Comparison of ENCODE assay signal across 16 cellular contexts in the genomic region with DNA sequence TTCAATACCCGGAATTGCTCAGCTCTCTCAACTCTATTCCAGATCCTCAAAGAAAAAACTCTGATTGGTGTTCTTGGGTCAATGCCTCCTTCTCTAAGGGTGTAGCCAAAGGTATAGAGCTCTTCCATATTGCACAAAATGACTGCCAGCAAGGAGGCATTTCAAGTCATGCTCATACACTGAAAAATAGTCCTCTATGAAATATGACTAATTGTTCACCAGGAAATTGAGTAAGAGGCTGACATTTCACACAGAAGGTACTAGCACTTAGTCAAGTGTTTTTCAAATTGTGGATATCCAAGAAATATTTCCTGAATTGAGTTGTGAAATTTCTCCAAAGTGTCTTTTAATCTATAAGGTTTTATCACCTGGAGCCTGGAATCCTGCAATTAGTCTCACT.
DNase-seq lines count a peak whose midpoint lies in the region; ATAC-seq and TF ChIP-seq lines count a peak whose summit lies in the region.
"Had no signal": no experiment of that assay in that cellular context is flagged by ENCODE, and none has a peak within 500 bp of the region (broad histone marks: within the 10 kb centered on the region; RNA-seq: fewer than 3 reads in every experiment).

No MANE protein-coding gene starts in this region.

- peaks cover 10% of the 10 kb centered on the region for H3K9me3 Mint-ChIP-seq in activated T-helper 17 cell treated with anti-CD3 and anti-CD28 coated beads, Interleukin-2, amount 50 U/mL, for 72 hours

- no peak for TF ChIP-seq CTCF in fibroblast of villous mesenchyme (IDR thresholded peaks at IDR 0.05; ENCODE audit: insufficient read depth, low read depth, low read length)

- H3K4me1 Mint-ChIP-seq in activated T-helper 17 cell treated with anti-CD3 and anti-CD28 coated beads, Interleukin-2, amount 50 U/mL, for 72 hours, result peaks cover 13% of the 10 kb centered on the region
- H3K4me1 Mint-ChIP-seq: B cell had no signal

- no peaks in the 10 kb centered on the region for H3K79me2 ChIP-seq in ACC112 (ENCODE audit: control insufficient read depth, insufficient read depth, low read length, unreplicated experiment)

- H3K27ac ChIP-seq in ACC112 (ENCODE audit: low read depth, low read length), result peak overlapping the region; percentile 77
- H3K27ac ChIP-seq: SJCRH30 had no signal

- H3K4me1 ChIP-seq in ACC112 (ENCODE audit: control insufficient read depth, insufficient read depth, low read length, unreplicated experiment), result peaks cover 13% of the 10 kb centered on the region

- H3K27ac Mint-ChIP-seq in activated T-helper 17 cell treated with anti-CD3 and anti-CD28 coated beads, Interleukin-2, amount 50 U/mL, for 72 hours, result peak overlapping the region; percentile 30
- H3K27ac Mint-ChIP-seq: B cell had no signal

- peak; percentile 84 for ATAC-seq in activated T-helper 17 cell treated with anti-CD3 and anti-CD28 coated beads, Interleukin-2, amount 50 U/mL, for 72 hours (replicated peaks)
- no peak for ATAC-seq in GM19328 (IDR thresholded peaks at IDR 0.05; ENCODE audit: unreplicated experiment)
- ATAC-seq in activated CD4-positive, CD25-positive, alpha-beta regulatory T cell treated with anti-CD3 and anti-CD28 coated beads, Interleukin-2, amount 50 U/mL, for 24 hours, result no peak
- ATAC-seq: K562 had no signal

- H3K27me3 Mint-ChIP-seq in activated T-helper 17 cell treated with anti-CD3 and anti-CD28 coated beads, Interleukin-2, amount 50 U/mL, for 72 hours, result no peaks in the 10 kb centered on the region

- H3K4me3 Mint-ChIP-seq in activated T-helper 17 cell treated with anti-CD3 and anti-CD28 coated beads, Interleukin-2, amount 50 U/mL, for 72 hours, result peak overlapping the region; percentile 41
- H3K4me3 Mint-ChIP-seq: B cell had no signal

- H3K4me3 ChIP-seq in ACC112 (ENCODE audit: low read depth, low read length) (no peak overlapping the region), fibroblast of villous mesenchyme (ENCODE audit: low read depth, low read length) (no peak overlapping the region)
- H3K4me3 ChIP-seq: K562, SJCRH30, upper lobe of left lung had no signal

- DNase-seq in HCEC 1CT, result peak; percentile 86
- DNase-seq in fibroblast of villous mesenchyme (ENCODE audit: low read depth), result peak; percentile 35
- no peak for DNase-seq in activated CD8-positive, alpha-beta memory T cell treated with anti-CD3 and anti-CD28 coated beads, Interleukin-2, amount 50 U/mL, for 4 hours
- no peak for DNase-seq in amniotic stem cell (lab: John Stamatoyannopoulos, UW)
- DNase-seq: aorta; DMS53; effector CD8-positive, alpha-beta T cell; NCI-H187 treated with DMSO at 0.1 percent for 48 hours; SJCRH30; upper lobe of left lung had no signal

- no peaks in the 10 kb centered on the region for H3K27me3 ChIP-seq in ACC112 (ENCODE audit: insufficient read depth, low read length)
- H3K27me3 ChIP-seq: SJCRH30, upper lobe of left lung had no signal

- H2AFZ ChIP-seq in ACC112 (ENCODE audit: low read length, unreplicated experiment), result peak overlapping the region; percentile 76

- no peaks in the 10 kb centered on the region for H3K36me3 Mint-ChIP-seq in activated T-helper 17 cell treated with anti-CD3 and anti-CD28 coated beads, Interleukin-2, amount 50 U/mL, for 72 hours (ENCODE audit: low read depth)

- H3K36me3 ChIP-seq in ACC112 (ENCODE audit: insufficient read depth, low read length), result no peaks in the 10 kb centered on the region
- H3K36me3 ChIP-seq: SJCRH30, upper lobe of left lung had no signal

Comparison
In these comparisons a context has a peak if more than half of its experiments do, and no peak if none do; other contexts are left out.
1. DNase-seq: peak in HCEC 1CT (single experiment) and fibroblast of villous mesenchyme (single experiment); none in activated CD8-positive, alpha-beta memory T cell treated with anti-CD3 and anti-CD28 coated beads, Interleukin-2, amount 50 U/mL, for 4 hours (single experiment) and amniotic stem cell (single experiment).